12 cellular contexts compared by ENCODE assay signal in the genomic region with DNA sequence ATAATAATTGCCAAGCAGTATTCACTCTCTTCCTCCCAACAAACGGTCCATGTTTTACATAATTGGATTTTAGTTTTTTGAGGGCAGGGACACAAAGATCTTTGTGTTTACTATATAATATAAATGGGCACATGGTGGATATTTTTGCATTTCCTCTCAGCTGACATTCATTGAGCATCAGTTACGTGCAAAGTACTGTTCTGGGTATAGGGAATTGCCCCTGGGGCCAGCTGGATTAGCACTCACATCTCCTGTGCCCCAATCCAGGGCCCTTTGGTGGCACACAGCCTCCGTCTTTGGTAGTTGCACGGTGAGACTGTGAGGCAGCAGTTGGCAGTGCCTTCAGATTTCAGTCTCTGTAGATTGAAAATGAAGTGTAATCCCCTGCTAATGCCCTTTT. TPM values are rescaled to one million over a fixed set of nuclear protein-coding genes. Genes with fewer than 3 reads are reported as not detected.
DNase-seq lines count a peak whose midpoint lies in the region; ATAC-seq and TF ChIP-seq lines count a peak whose summit lies in the region.
"Had no signal": no experiment of that assay in that cellular context is flagged by ENCODE, and none has a peak within 500 bp of the region (broad histone marks: within the 10 kb centered on the region; RNA-seq: fewer than 3 reads in every experiment).

No MANE protein-coding gene starts in this region.

- peaks cover 23% of the 10 kb centered on the region for H3K4me1 Mint-ChIP-seq in activated T-helper 2 cell treated with anti-CD3 and anti-CD28 coated beads, Interferon-gamma antibody, Interleukin-2, Interleukin-4, amounts not matched to agents 10 μg/mL and 5 μg/mL and 100 μg/mL, durations not matched to agents 14 hours and 24 hours and 36 hours (ENCODE audit: low read depth)

- no CpG with 5 or more reads among the region's 4 CpGs for WGBS in mesendoderm (ENCODE audit: extremely low coverage, insufficient coverage, low lambda C conversion rate)

- peak overlapping the region; percentile 91 for H3K4me2 ChIP-seq in DOHH2 (ENCODE audit: low read length)
- no peak overlapping the region for H3K4me2 ChIP-seq in mesendoderm (ENCODE audit: low read length)
- H3K4me2 ChIP-seq in osteoblast (ENCODE audit: insufficient read depth, low read length): no peak overlapping the region

- H4K20me1 ChIP-seq in DOHH2 (ENCODE audit: control insufficient read depth, insufficient read depth, low read depth, low read length) (no peaks in the 10 kb centered on the region), osteoblast (ENCODE audit: insufficient read depth, low read length) (peaks cover 6% of the 10 kb centered on the region)

- intact Hi-C loops in activated T-helper 2 cell treated with anti-CD3 and anti-CD28 coated beads, Interferon-gamma antibody, Interleukin-2, Interleukin-4, amounts not matched to agents 10 μg/mL and 5 μg/mL and 100 μg/mL, durations not matched to agents 14 hours and 24 hours and 36 hours (cut with micrococcal nuclease): loop anchor here (5.0 to 10.0 kb wide), 2 partner anchors 89 to 291 kb away; partner anchors contain the start of gene TMOD1

- H3K27me3 ChIP-seq in DOHH2 (ENCODE audit: control insufficient read depth, low read length): peaks cover 16% of the 10 kb centered on the region
- no peaks in the 10 kb centered on the region for H3K27me3 ChIP-seq in mesendoderm (ENCODE audit: insufficient read depth, low read length, poor library complexity)
- peaks cover 13% of the 10 kb centered on the region for H3K27me3 ChIP-seq in osteoblast (ENCODE audit: insufficient read depth, low read length)
- H3K27me3 ChIP-seq: brain microvascular endothelial cell had no signal

- H3K79me2 ChIP-seq in DOHH2 (ENCODE audit: control insufficient read depth, low read length) (no peaks in the 10 kb centered on the region; the same call in 1 of the 2 replicates), mesendoderm (ENCODE audit: control insufficient read depth, insufficient read depth, low read length) (no peaks in the 10 kb centered on the region), osteoblast (ENCODE audit: insufficient read depth, low read length) (peaks cover 3% of the 10 kb centered on the region)

- peaks cover 5% of the 10 kb centered on the region for H3K9me3 Mint-ChIP-seq in activated T-helper 2 cell treated with anti-CD3 and anti-CD28 coated beads, Interferon-gamma antibody, Interleukin-2, Interleukin-4, amounts not matched to agents 10 μg/mL and 5 μg/mL and 100 μg/mL, durations not matched to agents 14 hours and 24 hours and 36 hours

- H3K4me1 ChIP-seq in DOHH2 (ENCODE audit: control insufficient read depth, low read length) (peaks cover 16% of the 10 kb centered on the region), mesendoderm (ENCODE audit: control insufficient read depth, low read depth, low read length) (no peaks in the 10 kb centered on the region), osteoblast (ENCODE audit: insufficient read depth, low read length) (peaks cover 10% of the 10 kb centered on the region)

- H3K9me3 ChIP-seq in DOHH2 (ENCODE audit: control insufficient read depth, insufficient read depth, low read length) (no peaks in the 10 kb centered on the region), osteoblast (ENCODE audit: low read depth, low read length) (no peaks in the 10 kb centered on the region)

- DNase-seq in AG10803 (ENCODE audit: low read depth) (no peak), mesendoderm (no peak), NCI-H2227 treated with DMSO at 0.1 percent for 48 hours (lab: John Stamatoyannopoulos, UW) (no peak), osteoblast (ENCODE audit: insufficient read length, low spot score, missing footprints) (no peak), NCI-H1417 treated with DMSO at 0.1 percent for 48 hours (lab: John Stamatoyannopoulos, UW) (no peak)
- DNase-seq in activated T-helper 2 cell treated with anti-CD3 and anti-CD28 coated beads, Interferon-gamma antibody, Interleukin-2, Interleukin-4, amounts not matched to agents 10 μg/mL and 5 μg/mL and 100 μg/mL, durations not matched to agents 14 hours and 24 hours and 36 hours (ENCODE audit: low spot score): no peak
- DNase-seq: brain microvascular endothelial cell, DMS 273 treated with DMSO at 0.1 percent for 48 hours, left cardiac atrium, Right ventricle myocardium superior had no signal

- peak overlapping the region; percentile 9 for H3K56ac ChIP-seq in mesendoderm (ENCODE audit: low read length)

- no peaks in the 10 kb centered on the region for H3K79me1 ChIP-seq in mesendoderm (ENCODE audit: low read length)

- H3K4me3 ChIP-seq in AG10803 (ENCODE audit: low read length) (peak overlapping the region; percentile 73; the same call in 1 of the 2 replicates), DOHH2 (ENCODE audit: low read length) (peak overlapping the region; percentile 85; the same call in 1 of the 2 replicates), mesendoderm (ENCODE audit: low read length) (peak overlapping the region; percentile 3), osteoblast (ENCODE audit: insufficient read depth, low read length) (no peak overlapping the region)

- H2BK15ac ChIP-seq in mesendoderm (replicated peaks; ENCODE audit: low read depth): no peak overlapping the region

- TF ChIP-seq CTCF in AG10803 (conservative IDR thresholded peaks at IDR 0.05; ENCODE audit: low read length) (no peak), DOHH2 (IDR thresholded peaks at IDR 0.05; ENCODE audit: low read depth, low read length, poor library complexity, severe bottlenecking) (no peak), osteoblast (IDR thresholded peaks at IDR 0.05; ENCODE audit: extremely low read depth, low read depth, low read length) (no peak)

- H3K27ac Mint-ChIP-seq in activated T-helper 2 cell treated with anti-CD3 and anti-CD28 coated beads, Interferon-gamma antibody, Interleukin-2, Interleukin-4, amounts not matched to agents 10 μg/mL and 5 μg/mL and 100 μg/mL, durations not matched to agents 14 hours and 24 hours and 36 hours: peak overlapping the region; percentile 36

- H2AFZ ChIP-seq in osteoblast (ENCODE audit: low read length): no peak overlapping the region

- no peak overlapping the region for H2AK5ac ChIP-seq in mesendoderm (ENCODE audit: low read length)

- no peaks in the 10 kb centered on the region for H3K9me2 ChIP-seq in DOHH2 (replicated peaks; ENCODE audit: control insufficient read depth, low read length)

- no peak overlapping the region for H3K4ac ChIP-seq in mesendoderm (ENCODE audit: low read depth, low read length)

- H3K36me3 Mint-ChIP-seq in activated T-helper 2 cell treated with anti-CD3 and anti-CD28 coated beads, Interferon-gamma antibody, Interleukin-2, Interleukin-4, amounts not matched to agents 10 μg/mL and 5 μg/mL and 100 μg/mL, durations not matched to agents 14 hours and 24 hours and 36 hours (ENCODE audit: low read depth): no peaks in the 10 kb centered on the region

- no peak overlapping the region for H2BK120ac ChIP-seq in mesendoderm (ENCODE audit: low read depth, low read length)

- H3K27ac ChIP-seq in DOHH2 (ENCODE audit: low read depth, low read length) (no peak overlapping the region), mesendoderm (ENCODE audit: low read depth, low read length) (no peak overlapping the region), osteoblast (ENCODE audit: low read depth, low read length) (no peak overlapping the region)
- H3K27ac ChIP-seq: brain microvascular endothelial cell had no signal

- H3K36me3 ChIP-seq in DOHH2 (ENCODE audit: control insufficient read depth, low read length) (no peaks in the 10 kb centered on the region), mesendoderm (ENCODE audit: control insufficient read depth, insufficient read depth, low read length) (no peaks in the 10 kb centered on the region), osteoblast (ENCODE audit: insufficient read depth, low read length) (no peaks in the 10 kb centered on the region)
- H3K36me3 ChIP-seq: brain microvascular endothelial cell had no signal

- peak overlapping the region; percentile 30 for H3K9ac ChIP-seq in mesendoderm (ENCODE audit: low read length)

- H4K8ac ChIP-seq in mesendoderm (ENCODE audit: low read depth, low read length): no peak overlapping the region

- peak overlapping the region; percentile 82 for H3K4me3 Mint-ChIP-seq in activated T-helper 2 cell treated with anti-CD3 and anti-CD28 coated beads, Interferon-gamma antibody, Interleukin-2, Interleukin-4, amounts not matched to agents 10 μg/mL and 5 μg/mL and 100 μg/mL, durations not matched to agents 14 hours and 24 hours and 36 hours (ENCODE audit: low read depth)

- H3K18ac ChIP-seq in mesendoderm (ENCODE audit: low read length): no peak overlapping the region

- peaks cover 10% of the 10 kb centered on the region for H3F3A ChIP-seq in DOHH2 (ENCODE audit: control insufficient read depth, insufficient read depth)

- H4K5ac ChIP-seq in mesendoderm (ENCODE audit: low read length): no peak overlapping the region

- no peak for ATAC-seq in GM19455 (IDR thresholded peaks at IDR 0.05; ENCODE audit: unreplicated experiment)
- ATAC-seq: left cardiac atrium had no signal

- no peak overlapping the region for H2BK5ac ChIP-seq in mesendoderm (ENCODE audit: low read length)

- no peak overlapping the region for H3K23ac ChIP-seq in mesendoderm (ENCODE audit: low read length)

- peaks cover 25% of the 10 kb centered on the region for H3K27me3 Mint-ChIP-seq in activated T-helper 2 cell treated with anti-CD3 and anti-CD28 coated beads, Interferon-gamma antibody, Interleukin-2, Interleukin-4, amounts not matched to agents 10 μg/mL and 5 μg/mL and 100 μg/mL, durations not matched to agents 14 hours and 24 hours and 36 hours (ENCODE audit: low read depth)

RNA-seq across cellular contexts. Expression of gene TDRD7, which starts 1.6 kb away (rescaled TPM):
- 4.4 and 5.5 TPM in 2 replicates for total RNA-seq in activated T-helper 2 cell treated with anti-CD3 and anti-CD28 coated beads, Interferon-gamma antibody, Interleukin-2, Interleukin-4, amounts not matched to agents 10 μg/mL and 5 μg/mL and 100 μg/mL, durations not matched to agents 14 hours and 24 hours and 36 hours
- 2.3 TPM for polyA plus RNA-seq in mesendoderm (2013, experiment 1 of 2)
- polyA plus RNA-seq in mesendoderm (2013, experiment 2 of 2): 2.2 TPM
- total RNA-seq in osteoblast: 8.0 and 8.8 TPM in 2 replicates
